In genomic region chr3:48504051-48504946, GRCh38 we compare ENCODE assay signal across 8 cellular contexts. TPM values are rescaled to one million over a fixed set of nuclear protein-coding genes. Genes with fewer than 3 reads are reported as not detected.
DNase-seq lines count a peak whose midpoint lies in the region; ATAC-seq and TF ChIP-seq lines count a peak whose summit lies in the region.

TSS of gene SHISA5 (minus strand) at chr3:48504174. CDS start at chr3:48504094, 80 bp downstream.

- peak within 1 kb of the TSS; percentile 28 for H3K9ac ChIP-seq in Loucy (ENCODE audit: low read depth, low read length, poor library complexity, severe bottlenecking)

- no peak for TF ChIP-seq CTCF in GM12864 (IDR thresholded peaks at IDR 0.05; ENCODE audit: low read depth, low read length, missing control alignments)
- TF ChIP-seq CTCF in Loucy (conservative IDR thresholded peaks at IDR 0.05; ENCODE audit: low read length) = no peak
- no peak for TF ChIP-seq CTCF in right lobe of liver (IDR thresholded peaks at IDR 0.05)

- H3K4me2 ChIP-seq in Loucy (ENCODE audit: low read depth, low read length, poor library complexity, severe bottlenecking) = peak within 1 kb of the TSS; percentile 43

- TF ChIP-seq POLR2A in right lobe of liver (IDR thresholded peaks at IDR 0.05) = peak; percentile 46

- H3K9me3 ChIP-seq in Loucy (ENCODE audit: insufficient read depth, low read depth, low read length) (no peaks in the 10 kb centered on the region), right lobe of liver (no peaks in the 10 kb centered on the region)

- intact Hi-C loops in right lobe of liver (cut with DNase I) = loop anchor here in 1 of 2 donors (5.0 kb wide), 1 partner anchor 37 kb away; a partner anchor contains a TSS

- H2AFZ ChIP-seq in Loucy (ENCODE audit: low read length) = peak within 1 kb of the TSS; percentile 20; the same call in 1 of the 2 replicates

- H3K4me3 ChIP-seq in GM12864 (ENCODE audit: low read depth, low read length) = peak within 1 kb of the TSS; percentile 67
- H3K4me3 ChIP-seq in Loucy (ENCODE audit: low read length, poor library complexity, severe bottlenecking) = peak within 1 kb of the TSS; percentile 61
- H3K4me3 ChIP-seq in right lobe of liver = peak within 1 kb of the TSS; percentile 60 to 67 (median 62)

- WGBS in right lobe of liver (ENCODE audit: insufficient coverage, low coverage, low lambda C conversion rate, missing lambda C conversion rate) = 0% methylated on average over 19 of the region's 66 CpGs

- no peaks in the 10 kb centered on the region for H3K27me3 ChIP-seq in Loucy (ENCODE audit: insufficient read depth, low read length, poor library complexity, severe bottlenecking)
- H3K27me3 ChIP-seq in right lobe of liver = no peaks in the 10 kb centered on the region

- no peaks in the 10 kb centered on the region for H3K36me3 ChIP-seq in Loucy (ENCODE audit: insufficient read depth, low read length)
- H3K36me3 ChIP-seq in right lobe of liver = no peaks in the 10 kb centered on the region

- no peaks in the 10 kb centered on the region for H4K20me1 ChIP-seq in Loucy (ENCODE audit: insufficient read depth, low read length, poor library complexity, severe bottlenecking)

- H3K4me1 ChIP-seq in Loucy (ENCODE audit: insufficient read depth, low read length, poor library complexity, severe bottlenecking) = peaks cover 3% of the 10 kb centered on the region
- peaks cover 0 to 10% (median 2%) of the 10 kb centered on the region in 4 donors for H3K4me1 ChIP-seq in right lobe of liver

- no peaks in the 10 kb centered on the region for H3F3A ChIP-seq in Loucy (ENCODE audit: low read depth)

- no peaks in the 10 kb centered on the region for H3K79me2 ChIP-seq in Loucy (ENCODE audit: insufficient read depth, low read length)

- DNase-seq in GM12864 (ENCODE audit: low read depth) = no peak
- peak; percentile 35 to 38 for DNase-seq in activated CD4-positive, alpha-beta T cell treated with anti-CD3 and anti-CD28 coated beads, Interleukin-2, amount 50 U/mL, for 4 hours
- peak; percentile 80 for DNase-seq in ecto neural progenitor cell (ENCODE audit: low spot score)
- peak; percentile 78 to 84 (median 79) for DNase-seq in right lobe of liver
- peak; percentile 60 for DNase-seq in stimulated activated CD4-positive, alpha-beta T cell treated with anti-CD3 and anti-CD28 coated beads, Interleukin-4, amount 100 ng/mL, for 24 hours
- no peak for DNase-seq in NCI-H526 treated with DMSO at 0.1 percent for 48 hours (lab: John Stamatoyannopoulos, UW)

- peak; percentile 75 to 78 (median 76) for ATAC-seq in right lobe of liver
- no peak for ATAC-seq in HG02798 (IDR thresholded peaks at IDR 0.05; ENCODE audit: poor library complexity, unreplicated experiment)

- H3K9me2 ChIP-seq in Loucy (replicated peaks; ENCODE audit: low read depth, low read length) = no peaks in the 10 kb centered on the region

- H3K27ac ChIP-seq in right lobe of liver = peak within 1 kb of the TSS; percentile 73 to 90 (median 75)

RNA-seq across cellular contexts. Expression of gene SHISA5, which starts in this region (rescaled TPM):
- 100 to 1,000 TPM in 4 of 6 experiments, 10 to 100 TPM in 2; 76.3 to 118 (median 101) TPM for total RNA-seq in right lobe of liver

Comparison
In these comparisons a context has a peak if more than half of its experiments do, and no peak if none do; other contexts are left out.
1. DNase-seq: peak in activated CD4-positive, alpha-beta T cell treated with anti-CD3 and anti-CD28 coated beads, Interleukin-2, amount 50 U/mL, for 4 hours (2 of 2), ecto neural progenitor cell (single experiment), right lobe of liver (3 of 3) and stimulated activated CD4-positive, alpha-beta T cell treated with anti-CD3 and anti-CD28 coated beads, Interleukin-4, amount 100 ng/mL, for 24 hours (single experiment); none in GM12864 (single experiment) and NCI-H526 treated with DMSO at 0.1 percent for 48 hours (single experiment).
2. Peak in every context shown above with its lines, with median percentiles within 50 percentile points of each other: H3K4me3 ChIP-seq.